11 cellular contexts compared by ENCODE assay signal in the genomic region with DNA sequence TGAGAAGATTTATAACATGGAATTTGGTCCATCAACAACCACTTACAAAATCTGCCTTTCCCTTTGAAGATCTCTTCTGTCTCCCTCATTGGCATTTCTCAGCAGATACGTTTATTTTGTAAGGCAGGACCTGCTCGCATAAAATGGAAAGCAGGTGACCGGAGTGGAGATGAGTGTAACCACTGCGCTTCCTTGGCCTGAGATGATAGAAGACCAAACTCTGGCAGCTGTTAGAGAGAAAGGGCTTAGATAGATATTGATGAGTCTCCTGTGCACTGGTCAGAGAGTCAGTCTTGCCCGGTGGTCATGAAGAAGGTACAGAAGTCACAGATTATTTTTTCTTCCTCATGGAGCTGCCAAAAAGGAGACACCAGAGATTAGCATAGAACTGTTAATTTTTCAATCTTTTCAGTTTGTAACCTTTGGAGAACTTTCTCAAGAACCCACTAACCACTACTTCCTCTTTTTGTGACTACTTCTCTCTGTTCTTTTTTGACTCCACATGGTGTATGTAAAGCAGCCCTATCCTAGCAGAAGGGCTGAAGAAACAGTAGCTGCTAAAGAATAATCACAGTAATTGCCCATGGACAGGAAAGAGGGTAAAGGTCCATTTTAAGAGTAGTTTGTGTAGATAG.
DNase-seq lines count a peak whose midpoint lies in the region; ATAC-seq and TF ChIP-seq lines count a peak whose summit lies in the region.
"Had no signal": no experiment of that assay in that cellular context is flagged by ENCODE, and none has a peak within 500 bp of the region (broad histone marks: within the 10 kb centered on the region; RNA-seq: fewer than 3 reads in every experiment).

No MANE protein-coding gene starts in this region.

- ATAC-seq in GM21367 (IDR thresholded peaks at IDR 0.05; ENCODE audit: unreplicated experiment) (peak; percentile 96), HG03175 (IDR thresholded peaks at IDR 0.05; ENCODE audit: unreplicated experiment) (peak; percentile 98)

- peak; percentile 44 for DNase-seq in GM12864 (ENCODE audit: low read depth)
- DNase-seq in SKM-1 (lab: John Stamatoyannopoulos, UW; ENCODE audit: unreplicated experiment): peak; percentile 99
- no peak for DNase-seq in NCI-H2227 (lab: John Stamatoyannopoulos, UW; ENCODE audit: unreplicated experiment)
- DNase-seq in NCI-H146 treated with DMSO at 0.1 percent for 48 hours (lab: John Stamatoyannopoulos, UW; ENCODE audit: unreplicated experiment): no peak
- no peak for DNase-seq in LoVo (ENCODE audit: low spot score)
- DNase-seq in DMS 273 (lab: John Stamatoyannopoulos, UW; ENCODE audit: unreplicated experiment): no peak
- DNase-seq: amygdala; CD8-positive, alpha-beta memory T cell; foreskin melanocyte had no signal

- no peak for TF ChIP-seq CTCF in GM12864 (IDR thresholded peaks at IDR 0.05; ENCODE audit: low read depth, low read length, missing control alignments)

- no peak overlapping the region for H3K4me3 ChIP-seq in GM12864 (ENCODE audit: low read depth, low read length)

Comparison
In these comparisons a context has a peak if more than half of its experiments do, and no peak if none do; other contexts are left out.
1. DNase-seq: peak in GM12864 (single experiment) and SKM-1 (single experiment); none in NCI-H2227 (single experiment), NCI-H146 treated with DMSO at 0.1 percent for 48 hours (single experiment), LoVo (single experiment) and DMS 273 (single experiment).